ENCODE assay signal across 21 cellular contexts in genomic region chrX:6266041-6266440, GRCh38. TPM values are rescaled to one million over a fixed set of nuclear protein-coding genes. Genes with fewer than 3 reads are reported as not detected.
"Had no signal": no experiment of that assay in that cellular context is flagged by ENCODE, and none has a peak within 500 bp of the region (broad histone marks: within the 10 kb centered on the region; RNA-seq: fewer than 3 reads in every experiment).

No MANE protein-coding gene starts in this region.

- H3K9me3 ChIP-seq: gastroesophageal sphincter, left lung had no signal

- H3K36me3 ChIP-seq: esophagus muscularis mucosa, gastroesophageal sphincter, heart left ventricle, left lung had no signal

- H3K4me3 ChIP-seq: coronary artery, dorsolateral prefrontal cortex, esophagus muscularis mucosa, gastroesophageal sphincter, heart left ventricle, hepatocyte, left lung, lung had no signal

- H3K27me3 ChIP-seq: esophagus muscularis mucosa, foreskin keratinocyte, gastroesophageal sphincter, heart left ventricle, hepatocyte, left lung had no signal

- H2AFZ ChIP-seq: hepatocyte had no signal

- H3K4me2 ChIP-seq: hepatocyte had no signal

- H3K27ac ChIP-seq: coronary artery, dorsolateral prefrontal cortex, esophagus muscularis mucosa, foreskin keratinocyte, gastroesophageal sphincter, heart left ventricle, hepatocyte, left lung had no signal

- H3K79me2 ChIP-seq: hepatocyte had no signal

- ATAC-seq: foreskin keratinocyte, gastroesophageal sphincter, heart left ventricle, left colon, left lung, left ventricle myocardium superior had no signal

- DNase-seq: dermis blood vessel endothelial cell; dorsolateral prefrontal cortex; effector CD4-positive, alpha-beta T cell; effector memory CD4-positive, alpha-beta T cell; foreskin keratinocyte; heart left ventricle; hypothalamus; immature natural killer cell; left colon; left lung; left ventricle myocardium superior; mammary epithelial cell; mesendoderm; midbrain had no signal

- H3K4me1 ChIP-seq: esophagus muscularis mucosa, foreskin keratinocyte, gastroesophageal sphincter, heart left ventricle, left lung had no signal

RNA-seq across cellular contexts. Expression of gene NLGN4X, which starts 37.4 kb away (rescaled TPM):
- total RNA-seq: endothelial cell of umbilical vein, fibroblast of lung had no signal
- polyA plus RNA-seq: immature natural killer cell had no signal
